ENCODE assay signal across 8 cellular contexts in the genomic region with DNA sequence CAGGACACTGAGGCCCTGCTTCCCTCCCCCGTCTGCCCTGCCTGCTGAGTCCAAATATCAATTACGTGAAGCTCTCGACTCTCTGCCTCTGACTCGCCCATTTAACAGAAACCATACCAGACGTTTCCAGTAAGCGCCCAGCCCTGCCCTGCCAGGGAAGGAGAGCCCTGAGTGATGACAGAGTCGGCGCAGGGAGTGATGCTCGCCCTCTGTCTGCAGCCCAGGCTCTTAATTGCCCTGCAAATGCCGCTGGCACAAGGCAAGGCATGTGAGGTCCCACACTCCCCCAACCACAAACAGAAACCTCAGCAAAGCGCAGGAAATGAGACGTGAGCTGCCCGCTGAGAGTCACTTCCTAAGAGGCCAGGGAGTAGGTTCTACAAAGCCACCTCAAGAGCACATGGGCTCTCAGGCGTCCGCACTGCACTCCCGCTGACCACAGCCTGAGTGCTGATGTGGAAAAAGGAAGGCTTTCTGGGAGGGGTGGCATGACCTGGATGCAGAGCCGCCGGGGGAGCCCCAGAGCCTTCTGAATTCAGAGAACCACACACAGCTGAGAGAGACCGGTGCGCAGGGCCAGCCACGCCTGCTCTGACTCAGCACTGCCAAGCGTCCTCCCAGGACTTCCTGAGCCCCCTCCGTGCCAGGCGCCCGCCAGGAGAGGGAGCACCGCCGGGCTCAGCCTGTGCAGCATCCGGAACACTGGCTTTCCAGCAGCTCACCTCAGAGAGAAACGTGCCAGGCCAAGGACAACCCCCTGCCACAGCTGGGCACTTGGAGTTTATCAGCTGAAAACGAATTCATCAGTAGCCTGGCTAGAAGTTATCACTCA. TPM values are rescaled to one million over a fixed set of nuclear protein-coding genes. Genes with fewer than 3 reads are reported as not detected.
DNase-seq lines count a peak whose midpoint lies in the region; ATAC-seq and TF ChIP-seq lines count a peak whose summit lies in the region.

No MANE protein-coding gene starts in this region.

- peaks cover 64% of the 10 kb centered on the region for H3K4me1 Mint-ChIP-seq in activated CD4-positive, alpha-beta T cell treated with anti-CD3 and anti-CD28 coated beads, Interleukin-2, amount 10 ng/mL, durations not matched to agents 24 days and 14 days

- peak overlapping the region; percentile 78 for H3K4me3 Mint-ChIP-seq in activated CD4-positive, alpha-beta T cell treated with anti-CD3 and anti-CD28 coated beads, Interleukin-2, amount 10 ng/mL, durations not matched to agents 24 days and 14 days

- H3K27me3 Mint-ChIP-seq in activated CD4-positive, alpha-beta T cell treated with anti-CD3 and anti-CD28 coated beads, Interleukin-2, amount 10 ng/mL, durations not matched to agents 24 days and 14 days: peaks cover 23% of the 10 kb centered on the region

- no peak for TF ChIP-seq RAD21 in liver (IDR thresholded peaks at IDR 0.05)

- peaks cover 2% of the 10 kb centered on the region for H3K36me3 Mint-ChIP-seq in activated CD4-positive, alpha-beta T cell treated with anti-CD3 and anti-CD28 coated beads, Interleukin-2, amount 10 ng/mL, durations not matched to agents 24 days and 14 days (ENCODE audit: low read depth)

- H3K9me3 ChIP-seq in A673 (ENCODE audit: low read depth, low read length, poor library complexity, severe bottlenecking): no peaks in the 10 kb centered on the region
- H3K9me3 ChIP-seq in liver (ENCODE audit: control insufficient read depth in 4 of 4, low read length in 3 of 4): no peaks in the 10 kb centered on the region

- DNase-seq in A673 (ENCODE audit: low spot score): peak; percentile 94
- DNase-seq in NCI-H345 (lab: John Stamatoyannopoulos, UW): peak; percentile 68
- peak; percentile 97 for DNase-seq in activated CD4-positive, alpha-beta T cell treated with anti-CD3 and anti-CD28 coated beads, Interleukin-2, amount 10 ng/mL, durations not matched to agents 24 days and 14 days
- DNase-seq in coronary artery (ENCODE audit: low spot score): peak; percentile 90
- DNase-seq in stimulated activated CD4-positive, alpha-beta T cell treated with anti-CD3 and anti-CD28 coated beads, Interleukin-2, amount 100 ng/mL, for 48 hours: peak; percentile 72

- H3K4me3 ChIP-seq in A673 (ENCODE audit: low read depth, low read length, poor library complexity, severe bottlenecking) (peak overlapping the region; percentile 38), coronary artery (peak overlapping the region; percentile 58), liver (ENCODE audit: low read depth in 1 of 3, low read length in 3 of 3) (no peak overlapping the region)

- H3K27ac Mint-ChIP-seq in activated CD4-positive, alpha-beta T cell treated with anti-CD3 and anti-CD28 coated beads, Interleukin-2, amount 10 ng/mL, durations not matched to agents 24 days and 14 days: peak overlapping the region; percentile 91

- intact Hi-C loops in A673 (cut with micrococcal nuclease; ENCODE audit: unreplicated experiment): loop anchor here (10.0 kb wide), 1 partner anchor 148 kb away; a partner anchor contains a TSS
- intact Hi-C loops in activated CD4-positive, alpha-beta T cell treated with anti-CD3 and anti-CD28 coated beads, Interleukin-2, amount 10 ng/mL, durations not matched to agents 24 days and 14 days (cut with micrococcal nuclease): loop anchor here (2.0 to 10.0 kb wide), 5 partner anchors 130 to 1119 kb away; a partner anchor contains a TSS

- peak; percentile 55 for TF ChIP-seq POLR2A in GM18505 (IDR thresholded peaks at IDR 0.05; ENCODE audit: borderline replicate concordance, extremely low read depth, insufficient read depth, insufficient read length)

- 46% methylated on average over 30 of the region's 30 CpGs for WGBS in liver

- ATAC-seq in GM18505 (IDR thresholded peaks at IDR 0.05; ENCODE audit: unreplicated experiment) (peak; percentile 63), HG03060 (IDR thresholded peaks at IDR 0.05; ENCODE audit: low read depth, unreplicated experiment) (peak; percentile 58)

- H3K4me1 ChIP-seq in A673 (ENCODE audit: insufficient read depth, low read length, poor library complexity, severe bottlenecking) (peaks cover 27% of the 10 kb centered on the region), liver (ENCODE audit: control insufficient read depth in 4 of 4, insufficient read depth in 4 of 4, low read length in 3 of 4) (peaks cover 10 to 30% (median 18%) of the 10 kb centered on the region in 4 donors)

- no peak overlapping the region for H3K9ac ChIP-seq in liver (ENCODE audit: low read depth in 1 of 2, low read length in 2 of 2)

- H3K36me3 ChIP-seq in A673 (ENCODE audit: insufficient read depth, low read length, poor library complexity, severe bottlenecking) (no peaks in the 10 kb centered on the region), liver (ENCODE audit: control insufficient read depth in 4 of 4, insufficient read depth in 3 of 4, low read depth in 1 of 4, low read length in 3 of 4) (no peaks in the 10 kb centered on the region)

- POLR2A ChIA-PET in A673 (lab: Charles Lee; ENCODE audit: low non-redundant PET): no interaction called here

- TF ChIP-seq CTCF in A673 (conservative IDR thresholded peaks at IDR 0.05; ENCODE audit: low read depth, low read length) (peak; percentile 71), coronary artery (IDR thresholded peaks at IDR 0.05) (peak; percentile 24), liver (IDR thresholded peaks at IDR 0.05; ENCODE audit: low read depth, low read length, missing input control) (no peak)

- BruUV-seq in A673 (replicated peaks; lab: Mats Ljungman, UMichigan): TSS peak; percentile 56

- H3K9me3 Mint-ChIP-seq in activated CD4-positive, alpha-beta T cell treated with anti-CD3 and anti-CD28 coated beads, Interleukin-2, amount 10 ng/mL, durations not matched to agents 24 days and 14 days: no peaks in the 10 kb centered on the region

- H3K27me3 ChIP-seq in A673 (replicated peaks; ENCODE audit: insufficient read depth, low read depth, low read length, poor library complexity) (peaks cover 6% of the 10 kb centered on the region), liver (ENCODE audit: control insufficient read depth in 4 of 4, insufficient read depth in 4 of 4, low read length in 3 of 4) (no peaks in the 10 kb centered on the region)

- H3K27ac ChIP-seq in A673 (ENCODE audit: low read depth, low read length, poor library complexity, severe bottlenecking) (peak overlapping the region; percentile 81), coronary artery (peak overlapping the region; percentile 0 to 81), liver (ENCODE audit: low read depth in 1 of 2, low read length in 2 of 2) (peak overlapping the region; percentile 11 to 59)

- CTCF ChIA-PET in A673 (lab: Charles Lee): interaction anchor here (1.3 to 1.6 kb wide), 2 partner anchors 11 to 29 kb away, joined by 5 to 6 read pairs; no protein-coding TSS in a partner anchor

TF ChIP-seq in liver, 16 proteins besides CTCF, POLR2A, EP300 and RAD21 (continues in another document):
- TF ChIP-seq, protein P1, sequence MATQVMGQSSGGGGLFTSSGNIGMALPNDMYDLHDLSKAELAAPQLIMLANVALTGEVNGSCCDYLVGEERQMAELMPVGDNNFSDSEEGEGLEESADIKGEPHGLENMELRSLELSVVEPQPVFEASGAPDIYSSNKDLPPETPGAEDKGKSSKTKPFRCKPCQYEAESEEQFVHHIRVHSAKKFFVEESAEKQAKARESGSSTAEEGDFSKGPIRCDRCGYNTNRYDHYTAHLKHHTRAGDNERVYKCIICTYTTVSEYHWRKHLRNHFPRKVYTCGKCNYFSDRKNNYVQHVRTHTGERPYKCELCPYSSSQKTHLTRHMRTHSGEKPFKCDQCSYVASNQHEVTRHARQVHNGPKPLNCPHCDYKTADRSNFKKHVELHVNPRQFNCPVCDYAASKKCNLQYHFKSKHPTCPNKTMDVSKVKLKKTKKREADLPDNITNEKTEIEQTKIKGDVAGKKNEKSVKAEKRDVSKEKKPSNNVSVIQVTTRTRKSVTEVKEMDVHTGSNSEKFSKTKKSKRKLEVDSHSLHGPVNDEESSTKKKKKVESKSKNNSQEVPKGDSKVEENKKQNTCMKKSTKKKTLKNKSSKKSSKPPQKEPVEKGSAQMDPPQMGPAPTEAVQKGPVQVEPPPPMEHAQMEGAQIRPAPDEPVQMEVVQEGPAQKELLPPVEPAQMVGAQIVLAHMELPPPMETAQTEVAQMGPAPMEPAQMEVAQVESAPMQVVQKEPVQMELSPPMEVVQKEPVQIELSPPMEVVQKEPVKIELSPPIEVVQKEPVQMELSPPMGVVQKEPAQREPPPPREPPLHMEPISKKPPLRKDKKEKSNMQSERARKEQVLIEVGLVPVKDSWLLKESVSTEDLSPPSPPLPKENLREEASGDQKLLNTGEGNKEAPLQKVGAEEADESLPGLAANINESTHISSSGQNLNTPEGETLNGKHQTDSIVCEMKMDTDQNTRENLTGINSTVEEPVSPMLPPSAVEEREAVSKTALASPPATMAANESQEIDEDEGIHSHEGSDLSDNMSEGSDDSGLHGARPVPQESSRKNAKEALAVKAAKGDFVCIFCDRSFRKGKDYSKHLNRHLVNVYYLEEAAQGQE (IDR thresholded peaks at IDR 0.05): peak; percentile 96
- no peak for TF ChIP-seq RXRA (IDR thresholded peaks at IDR 0.05)
- TF ChIP-seq, protein P2, sequence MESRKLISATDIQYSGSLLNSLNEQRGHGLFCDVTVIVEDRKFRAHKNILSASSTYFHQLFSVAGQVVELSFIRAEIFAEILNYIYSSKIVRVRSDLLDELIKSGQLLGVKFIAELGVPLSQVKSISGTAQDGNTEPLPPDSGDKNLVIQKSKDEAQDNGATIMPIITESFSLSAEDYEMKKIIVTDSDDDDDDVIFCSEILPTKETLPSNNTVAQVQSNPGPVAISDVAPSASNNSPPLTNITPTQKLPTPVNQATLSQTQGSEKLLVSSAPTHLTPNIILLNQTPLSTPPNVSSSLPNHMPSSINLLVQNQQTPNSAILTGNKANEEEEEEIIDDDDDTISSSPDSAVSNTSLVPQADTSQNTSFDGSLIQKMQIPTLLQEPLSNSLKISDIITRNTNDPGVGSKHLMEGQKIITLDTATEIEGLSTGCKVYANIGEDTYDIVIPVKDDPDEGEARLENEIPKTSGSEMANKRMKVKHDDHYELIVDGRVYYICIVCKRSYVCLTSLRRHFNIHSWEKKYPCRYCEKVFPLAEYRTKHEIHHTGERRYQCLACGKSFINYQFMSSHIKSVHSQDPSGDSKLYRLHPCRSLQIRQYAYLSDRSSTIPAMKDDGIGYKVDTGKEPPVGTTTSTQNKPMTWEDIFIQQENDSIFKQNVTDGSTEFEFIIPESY (IDR thresholded peaks at IDR 0.05): no peak

RNA-seq across cellular contexts. Expression of a gene that starts 5.3 kb away (rescaled TPM):
- total RNA-seq in A673 (2021): 7.6 and 8.6 TPM in 2 replicates
- total RNA-seq in activated CD4-positive, alpha-beta T cell treated with anti-CD3 and anti-CD28 coated beads, Interleukin-2, amount 10 ng/mL, durations not matched to agents 24 days and 14 days: 4.4 and 4.7 TPM in 2 replicates
- 1 to 10 TPM; 2.3 to 6.1 TPM for total RNA-seq in liver
- 1 to 10 TPM; 2.0 to 3.0 TPM for polyA plus RNA-seq in liver

RNA-seq across cellular contexts. Expression of a gene that starts 5.7 kb away (rescaled TPM):
- total RNA-seq in A673 (2021): not detected in 2 replicates
- total RNA-seq in activated CD4-positive, alpha-beta T cell treated with anti-CD3 and anti-CD28 coated beads, Interleukin-2, amount 10 ng/mL, durations not matched to agents 24 days and 14 days: not detected in 2 replicates
- under 1 TPM in 1 of 2 donors, not detected in 1; 0.33 TPM for total RNA-seq in liver
- under 1 TPM in 1 of 2 donors, not detected in 1; 0.36 TPM for polyA plus RNA-seq in liver

RNA-seq across cellular contexts. Expression of a gene that starts 55.8 kb away (rescaled TPM):
- total RNA-seq in A673 (2021) (113 and 119 TPM in 2 replicates), liver (10 to 100 TPM; 17.1 to 31.0 TPM)
- 94.8 and 95.4 TPM in 2 replicates for total RNA-seq in activated CD4-positive, alpha-beta T cell treated with anti-CD3 and anti-CD28 coated beads, Interleukin-2, amount 10 ng/mL, durations not matched to agents 24 days and 14 days
- 10 to 100 TPM; 13.0 to 17.3 TPM for polyA plus RNA-seq in liver

Comparison
In these comparisons a context has a peak if more than half of its experiments do, and no peak if none do; other contexts are left out.
1. H3K4me3 ChIP-seq: peak in A673 (single experiment) and coronary artery (single experiment); none in liver (0 of 3).
2. Peak in every context shown above with its lines, with median percentiles within 50 percentile points of each other: DNase-seq and H3K27ac ChIP-seq.